ENCODE assay signal across 9 cellular contexts in the genomic region with DNA sequence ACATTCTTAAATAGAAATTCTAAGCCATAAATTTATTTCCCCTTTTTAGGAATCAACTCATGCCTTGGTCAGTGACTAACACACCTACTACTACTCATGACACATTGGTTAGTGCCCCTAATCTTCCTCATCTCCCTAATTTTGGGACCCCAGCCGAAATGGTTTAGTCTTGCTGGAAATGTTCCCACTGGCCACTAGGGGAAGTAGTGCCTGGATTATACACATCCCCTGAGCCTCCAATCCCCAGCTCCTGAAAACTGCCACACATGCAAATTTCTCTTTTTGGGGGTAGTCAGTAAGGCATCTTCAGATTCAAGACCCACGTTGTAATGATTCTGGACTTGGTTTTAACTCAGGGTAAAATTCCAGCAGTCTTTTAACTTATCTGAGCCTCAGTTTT.
DNase-seq lines count a peak whose midpoint lies in the region; ATAC-seq and TF ChIP-seq lines count a peak whose summit lies in the region.
"Had no signal": no experiment of that assay in that cellular context is flagged by ENCODE, and none has a peak within 500 bp of the region (broad histone marks: within the 10 kb centered on the region; RNA-seq: fewer than 3 reads in every experiment).

No MANE protein-coding gene starts in this region.

- CTCF ChIA-PET in HEK293T (lab: Yijun Ruan, JAX), result no interaction called here

- H3K9ac ChIP-seq in liver (ENCODE audit: low read depth in 1 of 2, low read length in 2 of 2), result no peak overlapping the region

- intact Hi-C loops in ascending aorta (cut with DNase I) (no loop called here), posterior vena cava (cut with DNase I) (loop anchor here in 1 of 2 donors (10.0 kb wide), 1 partner anchor 1277 kb away; no protein-coding TSS in a partner anchor)

- TF ChIP-seq CTCF in ascending aorta (IDR thresholded peaks at IDR 0.05) (peak in 2 of 3 experiments; percentile 14 to 18), liver (IDR thresholded peaks at IDR 0.05; ENCODE audit: low read depth, low read length, missing input control) (peak; percentile 15)

- H3K27me3 ChIP-seq in ascending aorta (no peaks in the 10 kb centered on the region), liver (ENCODE audit: control insufficient read depth in 4 of 4, insufficient read depth in 4 of 4, low read length in 3 of 4) (no peaks in the 10 kb centered on the region)

- H3K27ac ChIP-seq in ascending aorta (no peak overlapping the region), liver (ENCODE audit: low read depth in 1 of 2, low read length in 2 of 2) (no peak overlapping the region)

- peaks cover 0 to 16% of the 10 kb centered on the region in 2 donors for H3K4me1 ChIP-seq in ascending aorta
- H3K4me1 ChIP-seq in liver (ENCODE audit: control insufficient read depth in 4 of 4, insufficient read depth in 4 of 4, low read length in 3 of 4), result peaks cover 3 to 16% (median 11%) of the 10 kb centered on the region in 4 donors

- no peak for ATAC-seq in HG03196 (IDR thresholded peaks at IDR 0.05; ENCODE audit: unreplicated experiment)
- no peak for ATAC-seq in GM19023 (IDR thresholded peaks at IDR 0.05; ENCODE audit: unreplicated experiment)
- ATAC-seq: left lobe of liver had no signal

- no peaks in the 10 kb centered on the region for H3K9me3 ChIP-seq in ascending aorta
- H3K9me3 ChIP-seq in liver (ENCODE audit: control insufficient read depth in 4 of 4, low read length in 3 of 4), result peaks cover 0 to 5% (median 2%) of the 10 kb centered on the region in 4 donors

- no peaks in the 10 kb centered on the region for H3K36me3 ChIP-seq in ascending aorta
- H3K36me3 ChIP-seq in liver (ENCODE audit: control insufficient read depth in 4 of 4, insufficient read depth in 3 of 4, low read depth in 1 of 4, low read length in 3 of 4), result no peaks in the 10 kb centered on the region

- peak in 1 of 2 donors; percentile 30 for TF ChIP-seq RAD21 in liver (IDR thresholded peaks at IDR 0.05)

- no peak overlapping the region for H3K4me3 ChIP-seq in ascending aorta
- H3K4me3 ChIP-seq in liver (ENCODE audit: low read depth in 1 of 3, low read length in 3 of 3), result no peak overlapping the region

- POLR2A ChIA-PET in HEK293T (lab: Yijun Ruan, JAX), result no interaction called here

- DNase-seq in CD1c-positive myeloid dendritic cell (ENCODE audit: extremely low spot score) (peak; percentile 6), HEK293T (ENCODE audit: extremely low spot score) (peak; percentile 39), ascending aorta (ENCODE audit: low spot score in 2 of 2) (no peak), posterior vena cava (ENCODE audit: low spot score) (no peak), NCI-H128 (lab: John Stamatoyannopoulos, UW; ENCODE audit: unreplicated experiment) (no peak)

- 36% methylated on average over 2 of the region's 2 CpGs for WGBS in liver

TF ChIP-seq in HEK293T, 16 proteins besides CTCF, POLR2A, EP300 and RAD21:
- TF ChIP-seq LEF1 (IDR thresholded peaks at IDR 0.05; ENCODE audit: borderline replicate concordance) (no peak), NFRKB (IDR thresholded peaks at IDR 0.05) (no peak), BHLHE40 (IDR thresholded peaks at IDR 0.05; ENCODE audit: borderline replicate concordance) (no peak), FOXM1 (IDR thresholded peaks at IDR 0.05; ENCODE audit: borderline replicate concordance) (no peak), TARDBP (IDR thresholded peaks at IDR 0.05) (no peak)
- TF ChIP-seq, protein P1, sequence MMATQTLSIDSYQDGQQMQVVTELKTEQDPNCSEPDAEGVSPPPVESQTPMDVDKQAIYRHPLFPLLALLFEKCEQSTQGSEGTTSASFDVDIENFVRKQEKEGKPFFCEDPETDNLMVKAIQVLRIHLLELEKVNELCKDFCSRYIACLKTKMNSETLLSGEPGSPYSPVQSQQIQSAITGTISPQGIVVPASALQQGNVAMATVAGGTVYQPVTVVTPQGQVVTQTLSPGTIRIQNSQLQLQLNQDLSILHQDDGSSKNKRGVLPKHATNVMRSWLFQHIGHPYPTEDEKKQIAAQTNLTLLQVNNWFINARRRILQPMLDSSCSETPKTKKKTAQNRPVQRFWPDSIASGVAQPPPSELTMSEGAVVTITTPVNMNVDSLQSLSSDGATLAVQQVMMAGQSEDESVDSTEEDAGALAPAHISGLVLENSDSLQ (IDR thresholded peaks at IDR 0.05), result no peak

TF ChIP-seq in liver, 16 proteins besides CTCF, POLR2A, EP300 and RAD21:
- no peak for TF ChIP-seq TAF1 (conservative IDR thresholded peaks at IDR 0.05)
- no peak for TF ChIP-seq FOXA1 (IDR thresholded peaks at IDR 0.05)
- TF ChIP-seq FOXA2 (IDR thresholded peaks at IDR 0.05), result no peak
- no peak for TF ChIP-seq ATF3 (IDR thresholded peaks at IDR 0.05)
- TF ChIP-seq YY1 (IDR thresholded peaks at IDR 0.05), result no peak
- no peak for TF ChIP-seq JUND (IDR thresholded peaks at IDR 0.05)
- TF ChIP-seq SP1 (IDR thresholded peaks at IDR 0.05), result no peak
- TF ChIP-seq HNF4G (IDR thresholded peaks at IDR 0.05), result no peak
- TF ChIP-seq, protein P2, sequence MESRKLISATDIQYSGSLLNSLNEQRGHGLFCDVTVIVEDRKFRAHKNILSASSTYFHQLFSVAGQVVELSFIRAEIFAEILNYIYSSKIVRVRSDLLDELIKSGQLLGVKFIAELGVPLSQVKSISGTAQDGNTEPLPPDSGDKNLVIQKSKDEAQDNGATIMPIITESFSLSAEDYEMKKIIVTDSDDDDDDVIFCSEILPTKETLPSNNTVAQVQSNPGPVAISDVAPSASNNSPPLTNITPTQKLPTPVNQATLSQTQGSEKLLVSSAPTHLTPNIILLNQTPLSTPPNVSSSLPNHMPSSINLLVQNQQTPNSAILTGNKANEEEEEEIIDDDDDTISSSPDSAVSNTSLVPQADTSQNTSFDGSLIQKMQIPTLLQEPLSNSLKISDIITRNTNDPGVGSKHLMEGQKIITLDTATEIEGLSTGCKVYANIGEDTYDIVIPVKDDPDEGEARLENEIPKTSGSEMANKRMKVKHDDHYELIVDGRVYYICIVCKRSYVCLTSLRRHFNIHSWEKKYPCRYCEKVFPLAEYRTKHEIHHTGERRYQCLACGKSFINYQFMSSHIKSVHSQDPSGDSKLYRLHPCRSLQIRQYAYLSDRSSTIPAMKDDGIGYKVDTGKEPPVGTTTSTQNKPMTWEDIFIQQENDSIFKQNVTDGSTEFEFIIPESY (IDR thresholded peaks at IDR 0.05), result no peak
- no peak for TF ChIP-seq HNF4A (conservative IDR thresholded peaks at IDR 0.05)
- TF ChIP-seq EGR1 (IDR thresholded peaks at IDR 0.05; ENCODE audit: low read depth in 2 of 2), result no peak
- TF ChIP-seq NR2F2 (IDR thresholded peaks at IDR 0.05), result no peak
- no peak for TF ChIP-seq GABPA (IDR thresholded peaks at IDR 0.05 in 1 of 2, conservative IDR thresholded peaks at IDR 0.05 in 1 of 2)
- TF ChIP-seq, protein P3, sequence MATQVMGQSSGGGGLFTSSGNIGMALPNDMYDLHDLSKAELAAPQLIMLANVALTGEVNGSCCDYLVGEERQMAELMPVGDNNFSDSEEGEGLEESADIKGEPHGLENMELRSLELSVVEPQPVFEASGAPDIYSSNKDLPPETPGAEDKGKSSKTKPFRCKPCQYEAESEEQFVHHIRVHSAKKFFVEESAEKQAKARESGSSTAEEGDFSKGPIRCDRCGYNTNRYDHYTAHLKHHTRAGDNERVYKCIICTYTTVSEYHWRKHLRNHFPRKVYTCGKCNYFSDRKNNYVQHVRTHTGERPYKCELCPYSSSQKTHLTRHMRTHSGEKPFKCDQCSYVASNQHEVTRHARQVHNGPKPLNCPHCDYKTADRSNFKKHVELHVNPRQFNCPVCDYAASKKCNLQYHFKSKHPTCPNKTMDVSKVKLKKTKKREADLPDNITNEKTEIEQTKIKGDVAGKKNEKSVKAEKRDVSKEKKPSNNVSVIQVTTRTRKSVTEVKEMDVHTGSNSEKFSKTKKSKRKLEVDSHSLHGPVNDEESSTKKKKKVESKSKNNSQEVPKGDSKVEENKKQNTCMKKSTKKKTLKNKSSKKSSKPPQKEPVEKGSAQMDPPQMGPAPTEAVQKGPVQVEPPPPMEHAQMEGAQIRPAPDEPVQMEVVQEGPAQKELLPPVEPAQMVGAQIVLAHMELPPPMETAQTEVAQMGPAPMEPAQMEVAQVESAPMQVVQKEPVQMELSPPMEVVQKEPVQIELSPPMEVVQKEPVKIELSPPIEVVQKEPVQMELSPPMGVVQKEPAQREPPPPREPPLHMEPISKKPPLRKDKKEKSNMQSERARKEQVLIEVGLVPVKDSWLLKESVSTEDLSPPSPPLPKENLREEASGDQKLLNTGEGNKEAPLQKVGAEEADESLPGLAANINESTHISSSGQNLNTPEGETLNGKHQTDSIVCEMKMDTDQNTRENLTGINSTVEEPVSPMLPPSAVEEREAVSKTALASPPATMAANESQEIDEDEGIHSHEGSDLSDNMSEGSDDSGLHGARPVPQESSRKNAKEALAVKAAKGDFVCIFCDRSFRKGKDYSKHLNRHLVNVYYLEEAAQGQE (IDR thresholded peaks at IDR 0.05), result no peak
- no peak for TF ChIP-seq RXRA (IDR thresholded peaks at IDR 0.05)
- TF ChIP-seq MAX (IDR thresholded peaks at IDR 0.05), result no peak

Comparison
In these comparisons a context has a peak if more than half of its experiments do, and no peak if none do; other contexts are left out.
1. DNase-seq: peak in CD1c-positive myeloid dendritic cell (single experiment) and HEK293T (single experiment); none in ascending aorta (0 of 2), posterior vena cava (single experiment) and NCI-H128 (single experiment).